18 cellular contexts compared by ENCODE assay signal in the genomic region with DNA sequence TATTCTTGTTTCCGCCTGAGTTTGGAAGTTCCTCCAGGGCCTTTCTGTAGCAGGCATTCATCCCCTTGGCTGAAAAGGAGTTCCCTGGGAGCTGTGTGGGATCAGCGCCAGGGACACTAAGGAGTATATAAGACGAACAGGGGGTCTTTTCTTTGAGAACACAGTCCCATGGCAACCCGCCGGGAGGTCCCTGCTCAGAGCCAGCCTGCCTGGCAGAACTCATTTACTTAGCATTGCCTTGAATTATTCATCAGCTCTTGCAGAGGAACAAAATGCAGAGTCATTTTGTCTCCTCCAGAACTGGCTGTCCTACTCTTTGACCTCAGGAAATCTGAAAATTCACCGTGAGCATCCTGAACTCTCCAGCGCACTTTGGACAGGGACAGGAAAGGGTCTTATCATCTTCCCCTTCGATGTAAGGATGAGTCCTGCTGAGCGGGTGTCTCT.
A peak's percentile ranks its signal among the peaks of the same experiment; 100 is the strongest.
DNase-seq lines count a peak whose midpoint lies in the region; ATAC-seq and TF ChIP-seq lines count a peak whose summit lies in the region.
"Had no signal": no experiment of that assay in that cellular context is flagged by ENCODE, and none has a peak within 500 bp of the region (broad histone marks: within the 10 kb centered on the region; RNA-seq: fewer than 3 reads in every experiment).

No MANE protein-coding gene starts in this region.

- no peaks in the 10 kb centered on the region for H3K36me3 Mint-ChIP-seq in WTC11

- peaks cover 20% of the 10 kb centered on the region for H3K4me1 Mint-ChIP-seq in WTC11
- H3K4me1 Mint-ChIP-seq: T-helper 17 cell had no signal

- DNase-seq in C1 segment of cervical spinal cord (lab: John Stamatoyannopoulos, UW) (peak in 12 of 14 donors; percentile 40 to 86 (median 58)), WTC11 (ENCODE audit: low spot score) (no peak), globus pallidus (ENCODE audit: low spot score) (peak; percentile 87), middle frontal gyrus (ENCODE audit: extremely low spot score, low spot score) (peak; percentile 47), inferior parietal cortex (ENCODE audit: extremely low spot score) (no peak), NCI-H526 (lab: John Stamatoyannopoulos, UW) (no peak)
- no peak for DNase-seq in stimulated activated CD4-positive, alpha-beta T cell treated with anti-CD3 and anti-CD28 coated beads, Interleukin-2, amount 100 ng/mL, for 48 hours
- DNase-seq: activated CD4-positive, alpha-beta T cell treated with anti-CD3 and anti-CD28 coated beads for 1 hour; activated CD8-positive, alpha-beta memory T cell treated with anti-CD3 and anti-CD28 coated beads, Interleukin-2, amount 50 U/mL, for 48 hours; activated naive CD4-positive, alpha-beta T cell; effector memory CD4-positive, alpha-beta T cell; GDM1; NCI-H1048; NCI-H2171 treated with DMSO at 0.1 percent for 48 hours; small intestine; stimulated activated naive CD8-positive, alpha-beta T cell treated with anti-CD3 and anti-CD28 coated beads, Interleukin-15, Interleukin-2, amounts not matched to agents 100 U/mL and 50 U/mL, for 24 hours; T-helper 17 cell had no signal

- no peak overlapping the region for H3K4me3 Mint-ChIP-seq in WTC11
- H3K4me3 Mint-ChIP-seq: T-helper 17 cell had no signal

- ATAC-seq in WTC11: peak; percentile 69
- ATAC-seq in GM19328 (IDR thresholded peaks at IDR 0.05; ENCODE audit: unreplicated experiment): no peak
- ATAC-seq: stimulated activated naive CD8-positive, alpha-beta T cell treated with anti-CD3 and anti-CD28 coated beads, Interleukin-15, Interleukin-2, amounts not matched to agents 100 U/mL and 50 U/mL, for 24 hours; T-helper 17 cell had no signal

- H3K27ac Mint-ChIP-seq in WTC11: no peak overlapping the region
- H3K27ac Mint-ChIP-seq: T-helper 17 cell had no signal

- H3K27me3 Mint-ChIP-seq in WTC11 (ENCODE audit: low read depth): no peaks in the 10 kb centered on the region

- CTCF ChIA-PET in WTC11 (lab: Charles Lee): interaction anchor here (0.7 to 1.9 kb wide), 4 partner anchors 52 to 305 kb away, joined by 3 to 11 read pairs (median 6); no protein-coding TSS in a partner anchor

- TF ChIP-seq CTCF in WTC11 (IDR thresholded peaks at IDR 0.05): no peak

- POLR2A ChIA-PET in WTC11 (lab: Charles Lee): interaction anchor here (0.5 kb wide), 1 partner anchor 505 kb away, joined by 3 read pairs; no protein-coding TSS in a partner anchor

- no peaks in the 10 kb centered on the region for H3K9me3 Mint-ChIP-seq in WTC11

TF ChIP-seq in WTC11, 78 proteins besides CTCF, POLR2A, EP300 and RAD21:
- TF ChIP-seq, protein P1, sequence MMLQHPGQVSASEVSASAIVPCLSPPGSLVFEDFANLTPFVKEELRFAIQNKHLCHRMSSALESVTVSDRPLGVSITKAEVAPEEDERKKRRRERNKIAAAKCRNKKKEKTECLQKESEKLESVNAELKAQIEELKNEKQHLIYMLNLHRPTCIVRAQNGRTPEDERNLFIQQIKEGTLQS (CRISPR knock-in tag; conservative IDR thresholded peaks at IDR 0.05): no peak
- 0 out of 2 replicates have a peak, but pooled peaks have one; percentile 32 for TF ChIP-seq ZNF423 (CRISPR knock-in tag; IDR thresholded peaks at IDR 0.05)
- TF ChIP-seq HMGA2 (CRISPR knock-in tag; IDR thresholded peaks at IDR 0.05): no peak
- TF ChIP-seq, protein P2, sequence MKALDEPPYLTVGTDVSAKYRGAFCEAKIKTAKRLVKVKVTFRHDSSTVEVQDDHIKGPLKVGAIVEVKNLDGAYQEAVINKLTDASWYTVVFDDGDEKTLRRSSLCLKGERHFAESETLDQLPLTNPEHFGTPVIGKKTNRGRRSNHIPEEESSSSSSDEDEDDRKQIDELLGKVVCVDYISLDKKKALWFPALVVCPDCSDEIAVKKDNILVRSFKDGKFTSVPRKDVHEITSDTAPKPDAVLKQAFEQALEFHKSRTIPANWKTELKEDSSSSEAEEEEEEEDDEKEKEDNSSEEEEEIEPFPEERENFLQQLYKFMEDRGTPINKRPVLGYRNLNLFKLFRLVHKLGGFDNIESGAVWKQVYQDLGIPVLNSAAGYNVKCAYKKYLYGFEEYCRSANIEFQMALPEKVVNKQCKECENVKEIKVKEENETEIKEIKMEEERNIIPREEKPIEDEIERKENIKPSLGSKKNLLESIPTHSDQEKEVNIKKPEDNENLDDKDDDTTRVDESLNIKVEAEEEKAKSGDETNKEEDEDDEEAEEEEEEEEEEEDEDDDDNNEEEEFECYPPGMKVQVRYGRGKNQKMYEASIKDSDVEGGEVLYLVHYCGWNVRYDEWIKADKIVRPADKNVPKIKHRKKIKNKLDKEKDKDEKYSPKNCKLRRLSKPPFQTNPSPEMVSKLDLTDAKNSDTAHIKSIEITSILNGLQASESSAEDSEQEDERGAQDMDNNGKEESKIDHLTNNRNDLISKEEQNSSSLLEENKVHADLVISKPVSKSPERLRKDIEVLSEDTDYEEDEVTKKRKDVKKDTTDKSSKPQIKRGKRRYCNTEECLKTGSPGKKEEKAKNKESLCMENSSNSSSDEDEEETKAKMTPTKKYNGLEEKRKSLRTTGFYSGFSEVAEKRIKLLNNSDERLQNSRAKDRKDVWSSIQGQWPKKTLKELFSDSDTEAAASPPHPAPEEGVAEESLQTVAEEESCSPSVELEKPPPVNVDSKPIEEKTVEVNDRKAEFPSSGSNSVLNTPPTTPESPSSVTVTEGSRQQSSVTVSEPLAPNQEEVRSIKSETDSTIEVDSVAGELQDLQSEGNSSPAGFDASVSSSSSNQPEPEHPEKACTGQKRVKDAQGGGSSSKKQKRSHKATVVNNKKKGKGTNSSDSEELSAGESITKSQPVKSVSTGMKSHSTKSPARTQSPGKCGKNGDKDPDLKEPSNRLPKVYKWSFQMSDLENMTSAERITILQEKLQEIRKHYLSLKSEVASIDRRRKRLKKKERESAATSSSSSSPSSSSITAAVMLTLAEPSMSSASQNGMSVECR (CRISPR knock-in tag; IDR thresholded peaks at IDR 0.05; ENCODE audit: borderline replicate concordance): no peak
- TF ChIP-seq, protein P3, sequence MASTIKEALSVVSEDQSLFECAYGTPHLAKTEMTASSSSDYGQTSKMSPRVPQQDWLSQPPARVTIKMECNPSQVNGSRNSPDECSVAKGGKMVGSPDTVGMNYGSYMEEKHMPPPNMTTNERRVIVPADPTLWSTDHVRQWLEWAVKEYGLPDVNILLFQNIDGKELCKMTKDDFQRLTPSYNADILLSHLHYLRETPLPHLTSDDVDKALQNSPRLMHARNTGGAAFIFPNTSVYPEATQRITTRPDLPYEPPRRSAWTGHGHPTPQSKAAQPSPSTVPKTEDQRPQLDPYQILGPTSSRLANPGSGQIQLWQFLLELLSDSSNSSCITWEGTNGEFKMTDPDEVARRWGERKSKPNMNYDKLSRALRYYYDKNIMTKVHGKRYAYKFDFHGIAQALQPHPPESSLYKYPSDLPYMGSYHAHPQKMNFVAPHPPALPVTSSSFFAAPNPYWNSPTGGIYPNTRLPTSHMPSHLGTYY (CRISPR knock-in tag; IDR thresholded peaks at IDR 0.05): no peak
- no peak for TF ChIP-seq ZBTB21 (CRISPR knock-in tag; IDR thresholded peaks at IDR 0.05; ENCODE audit: borderline replicate concordance)

Comparison
In these comparisons a context has a peak if more than half of its experiments do, and no peak if none do; other contexts are left out.
1. DNase-seq: peak in C1 segment of cervical spinal cord (12 of 14), globus pallidus (single experiment) and middle frontal gyrus (single experiment); none in WTC11 (single experiment), inferior parietal cortex (single experiment), NCI-H526 (0 of 2) and stimulated activated CD4-positive, alpha-beta T cell treated with anti-CD3 and anti-CD28 coated beads, Interleukin-2, amount 100 ng/mL, for 48 hours (0 of 2).